ENCODE assay signal across 13 cellular contexts in the genomic region with DNA sequence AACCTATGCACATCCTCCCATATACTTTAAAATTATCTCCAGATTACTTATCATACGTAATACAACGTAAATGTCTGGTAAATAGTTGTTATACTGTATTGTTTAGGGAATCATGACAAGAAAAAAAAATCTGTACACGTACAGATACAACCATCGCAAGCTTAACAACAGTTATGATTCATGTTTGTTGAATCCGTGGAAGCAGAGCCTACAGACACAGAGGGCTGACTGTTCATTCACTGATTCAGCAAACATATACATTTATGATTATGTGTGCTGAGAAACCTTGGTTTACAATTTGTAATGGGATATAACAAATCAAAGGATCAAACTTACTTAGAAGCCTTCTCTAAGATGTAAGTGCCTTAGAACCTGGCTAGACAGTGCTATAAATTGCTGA. TPM values are rescaled to one million over a fixed set of nuclear protein-coding genes. Genes with fewer than 3 reads are reported as not detected.
DNase-seq lines count a peak whose midpoint lies in the region; ATAC-seq, FAIRE-seq and TF ChIP-seq lines count a peak whose summit lies in the region.
"Had no signal": no experiment of that assay in that cellular context is flagged by ENCODE, and none has a peak within 500 bp of the region (broad histone marks: within the 10 kb centered on the region; RNA-seq: fewer than 3 reads in every experiment).

No MANE protein-coding gene starts in this region.

- H3K27me3 Mint-ChIP-seq in GM23338 (ENCODE audit: insufficient read depth, low read depth, poor library complexity) = peaks cover 9% of the 10 kb centered on the region
- H3K27me3 Mint-ChIP-seq in activated naive CD8-positive, alpha-beta T cell treated with anti-CD3 and anti-CD28 coated beads, Interleukin-2, amount 50 U/mL, for 24 hours = no peaks in the 10 kb centered on the region

- H3K4me3 ChIP-seq in AG04450 (ENCODE audit: low read depth, low read length) = peak overlapping the region; percentile 93; the same call in 1 of the 2 replicates
- H3K4me3 ChIP-seq in GM23338 = peak overlapping the region; percentile 74
- no peak overlapping the region for H3K4me3 ChIP-seq in left lung

- no peak for DNase-seq in AG04450 (ENCODE audit: low read depth, low spot score)
- no peak for DNase-seq in GM23338 (ENCODE audit: low spot score)
- DNase-seq in activated naive CD8-positive, alpha-beta T cell treated with anti-CD3 and anti-CD28 coated beads, Interleukin-2, amount 50 U/mL, for 24 hours = no peak
- peak; percentile 11 for DNase-seq in kidney tubule cell (ENCODE audit: low spot score)
- no peak for DNase-seq in GM12892 (ENCODE audit: insufficient read length)
- no peak for DNase-seq in left lung
- no peak for DNase-seq in globus pallidus (ENCODE audit: low spot score)
- DNase-seq: amygdala, COR-L47, NCI-H2171 treated with DMSO at 0.1 percent for 48 hours, occipital lobe had no signal

- H3K27ac ChIP-seq in AG04450 (ENCODE audit: low read depth, low read length) = no peak overlapping the region
- H3K27ac ChIP-seq in GM23338 (ENCODE audit: low read depth) = no peak overlapping the region
- H3K27ac ChIP-seq in left lung = no peak overlapping the region

- peaks cover 33% of the 10 kb centered on the region for H3K9me3 Mint-ChIP-seq in GM23338
- H3K9me3 Mint-ChIP-seq in activated naive CD8-positive, alpha-beta T cell treated with anti-CD3 and anti-CD28 coated beads, Interleukin-2, amount 50 U/mL, for 24 hours = peaks cover 47% of the 10 kb centered on the region

- H3K4me2 ChIP-seq in GM23338 = peak overlapping the region; percentile 86

- H3K9me2 ChIP-seq in GM23338 (ENCODE audit: insufficient read depth) = no peaks in the 10 kb centered on the region

- peaks cover 85% of the 10 kb centered on the region for H3K79me2 ChIP-seq in GM23338 (replicated peaks; ENCODE audit: insufficient read depth)

- peaks cover 15% of the 10 kb centered on the region for H3K4me1 ChIP-seq in GM23338 (ENCODE audit: insufficient read depth)
- peaks cover 6 to 19% of the 10 kb centered on the region in 2 donors for H3K4me1 ChIP-seq in left lung

- H3K36me3 Mint-ChIP-seq in GM23338 (ENCODE audit: low read depth) = peaks cover 60% of the 10 kb centered on the region
- peaks cover 66% of the 10 kb centered on the region for H3K36me3 Mint-ChIP-seq in activated naive CD8-positive, alpha-beta T cell treated with anti-CD3 and anti-CD28 coated beads, Interleukin-2, amount 50 U/mL, for 24 hours (ENCODE audit: low read depth)

- H3K9me3 ChIP-seq in AG04450 (ENCODE audit: control insufficient read depth, insufficient read depth, low read length) (peaks cover 42% of the 10 kb centered on the region), left lung (peaks cover 5 to 63% of the 10 kb centered on the region in 2 donors)

- H3K4me3 Mint-ChIP-seq in GM23338 = peak overlapping the region; percentile 98
- H3K4me3 Mint-ChIP-seq in activated naive CD8-positive, alpha-beta T cell treated with anti-CD3 and anti-CD28 coated beads, Interleukin-2, amount 50 U/mL, for 24 hours = peak overlapping the region; percentile 99

- H2AFZ ChIP-seq in GM23338 = no peak overlapping the region

- intact Hi-C loops in left lung (cut with DNase I) = no loop called here

- H3K36me3 ChIP-seq in GM23338 (ENCODE audit: insufficient read depth) (peaks cover 6% of the 10 kb centered on the region; the same call in 1 of the 2 replicates), left lung (peaks cover 0 to 40% of the 10 kb centered on the region in 2 donors)

- no peaks in the 10 kb centered on the region for H3F3A ChIP-seq in GM23338 (replicated peaks; ENCODE audit: low read depth)

- H3K27ac Mint-ChIP-seq in GM23338 = no peak overlapping the region
- H3K27ac Mint-ChIP-seq in activated naive CD8-positive, alpha-beta T cell treated with anti-CD3 and anti-CD28 coated beads, Interleukin-2, amount 50 U/mL, for 24 hours = no peak overlapping the region

- TF ChIP-seq CTCF in AG04450 (IDR thresholded peaks at IDR 0.05; ENCODE audit: low read depth, low read length) = no peak
- TF ChIP-seq CTCF in GM23338 (conservative IDR thresholded peaks at IDR 0.05; ENCODE audit: low read depth in 2 of 2) = no peak
- no peak for TF ChIP-seq CTCF in left lung (IDR thresholded peaks at IDR 0.05)

- peaks cover 12% of the 10 kb centered on the region; the same call in 2 of the 3 replicates for H3K4me1 Mint-ChIP-seq in GM23338
- peaks cover 21% of the 10 kb centered on the region for H3K4me1 Mint-ChIP-seq in activated naive CD8-positive, alpha-beta T cell treated with anti-CD3 and anti-CD28 coated beads, Interleukin-2, amount 50 U/mL, for 24 hours

- TF ChIP-seq POLR2A in GM12892 (IDR thresholded peaks at IDR 0.05; ENCODE audit: low read depth, low read length) = no peak

- no peak for ATAC-seq in GM23338
- no peak for ATAC-seq in activated naive CD8-positive, alpha-beta T cell treated with anti-CD3 and anti-CD28 coated beads, Interleukin-2, amount 50 U/mL, for 24 hours
- ATAC-seq in HG02870 (IDR thresholded peaks at IDR 0.05; ENCODE audit: unreplicated experiment) = no peak
- ATAC-seq in left lung = no peak
- ATAC-seq: HCT116 had no signal

- H3K27me3 ChIP-seq in AG04450 (ENCODE audit: control insufficient read depth, insufficient read depth, low read length) = no peaks in the 10 kb centered on the region
- no peaks in the 10 kb centered on the region for H3K27me3 ChIP-seq in GM23338 (ENCODE audit: insufficient read depth)
- no peaks in the 10 kb centered on the region for H3K27me3 ChIP-seq in left lung

- CTCF ChIA-PET in AG04450 (lab: Charles Lee) = no interaction called here

- no peak for FAIRE-seq in GM12892 (lab: Jason Lieb, UNC)

- peaks cover 14% of the 10 kb centered on the region for H4K20me1 ChIP-seq in GM23338 (replicated peaks; ENCODE audit: insufficient read depth)

- POLR2A ChIA-PET in AG04450 (lab: Yijun Ruan, JAX) = no interaction called here

TF ChIP-seq in GM23338, 12 proteins besides CTCF, POLR2A, EP300 and RAD21 (continues in another document):
- no peak for TF ChIP-seq CREB1 (CRISPR knock-in tag; IDR thresholded peaks at IDR 0.05; ENCODE audit: low read depth)
- no peak for TF ChIP-seq NANOG (IDR thresholded peaks at IDR 0.05; ENCODE audit: borderline replicate concordance)
- TF ChIP-seq POLR2AphosphoS5 (IDR thresholded peaks at IDR 0.05; ENCODE audit: low read depth) = no peak
- no peak for TF ChIP-seq EZH2phosphoT487 (IDR thresholded peaks at IDR 0.05; ENCODE audit: unreplicated experiment)
- TF ChIP-seq, protein P1, sequence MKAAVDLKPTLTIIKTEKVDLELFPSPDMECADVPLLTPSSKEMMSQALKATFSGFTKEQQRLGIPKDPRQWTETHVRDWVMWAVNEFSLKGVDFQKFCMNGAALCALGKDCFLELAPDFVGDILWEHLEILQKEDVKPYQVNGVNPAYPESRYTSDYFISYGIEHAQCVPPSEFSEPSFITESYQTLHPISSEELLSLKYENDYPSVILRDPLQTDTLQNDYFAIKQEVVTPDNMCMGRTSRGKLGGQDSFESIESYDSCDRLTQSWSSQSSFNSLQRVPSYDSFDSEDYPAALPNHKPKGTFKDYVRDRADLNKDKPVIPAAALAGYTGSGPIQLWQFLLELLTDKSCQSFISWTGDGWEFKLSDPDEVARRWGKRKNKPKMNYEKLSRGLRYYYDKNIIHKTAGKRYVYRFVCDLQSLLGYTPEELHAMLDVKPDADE (IDR thresholded peaks at IDR 0.05) = no peak
- TF ChIP-seq STAT1 (IDR thresholded peaks at IDR 0.05; ENCODE audit: unreplicated experiment) = no peak

RNA-seq across cellular contexts. Expression of a gene that starts 1.5 kb away (rescaled TPM):
- 10.5 and 14.7 TPM in 2 replicates for polyA plus RNA-seq in AG04450 (2011; rRNA removed)
- polyA minus RNA-seq in AG04450 (2011; rRNA and poly(A)+ RNA removed) = 21.3 and 28.5 TPM in 2 replicates
- total RNA-seq in GM23338 (2014; rRNA removed; shearing (Covaris generic)) = 32.6 and 35.9 TPM in 2 replicates
- 19.4 and 26.8 TPM in 2 replicates for polyA plus RNA-seq in GM23338 (2016; fragmentation: Nextera tagmentation; extraction: Ambion mirVana)
- polyA plus RNA-seq in GM12892 (2012; ENCODE audit: missing spikeins) = 5.4 TPM
- 10 to 100 TPM in 1 of 2 donors, 1 to 10 TPM in 1; 8.5 to 14.4 TPM for total RNA-seq in left lung

RNA-seq across cellular contexts. Expression of a gene that starts 37.2 kb away (rescaled TPM):
- polyA plus RNA-seq in AG04450 (2011; rRNA removed) (3.5 and 4.9 TPM in 2 replicates), GM23338 (2016; fragmentation: Nextera tagmentation; extraction: Ambion mirVana) (8.5 and 11.9 TPM in 2 replicates)
- 5.4 and 6.7 TPM in 2 replicates for polyA minus RNA-seq in AG04450 (2011; rRNA and poly(A)+ RNA removed)
- total RNA-seq in GM23338 (2014; rRNA removed; shearing (Covaris generic)) = 18.0 and 22.8 TPM in 2 replicates
- 4.8 TPM for polyA plus RNA-seq in GM12892 (2012; ENCODE audit: missing spikeins)
- 10 to 100 TPM in 1 of 2 donors, 1 to 10 TPM in 1; 8.8 to 12.0 TPM for total RNA-seq in left lung

RNA-seq across cellular contexts. Expression of a gene that starts 46.5 kb away (rescaled TPM):
- polyA plus RNA-seq in AG04450 (2011; rRNA removed) (5.2 and 7.6 TPM in 2 replicates), GM23338 (2016; fragmentation: Nextera tagmentation; extraction: Ambion mirVana) (6.1 and 9.2 TPM in 2 replicates)
- 8.3 TPM in 2 replicates for polyA minus RNA-seq in AG04450 (2011; rRNA and poly(A)+ RNA removed)
- 12.8 and 16.5 TPM in 2 replicates for total RNA-seq in GM23338 (2014; rRNA removed; shearing (Covaris generic))
- polyA plus RNA-seq in GM12892 (2012; ENCODE audit: missing spikeins) = 10.5 TPM
- total RNA-seq in left lung = 10 to 100 TPM in 1 of 2 donors, 1 to 10 TPM in 1; 8.1 to 10.3 TPM

Comparison
In these comparisons a context has a peak if more than half of its experiments do, and no peak if none do; other contexts are left out.
1. H3K4me3 ChIP-seq: peak in AG04450 (single experiment) and GM23338 (single experiment); none in left lung (0 of 2).